Comparison of ENCODE assay signal across 8 cellular contexts in the genomic region with DNA sequence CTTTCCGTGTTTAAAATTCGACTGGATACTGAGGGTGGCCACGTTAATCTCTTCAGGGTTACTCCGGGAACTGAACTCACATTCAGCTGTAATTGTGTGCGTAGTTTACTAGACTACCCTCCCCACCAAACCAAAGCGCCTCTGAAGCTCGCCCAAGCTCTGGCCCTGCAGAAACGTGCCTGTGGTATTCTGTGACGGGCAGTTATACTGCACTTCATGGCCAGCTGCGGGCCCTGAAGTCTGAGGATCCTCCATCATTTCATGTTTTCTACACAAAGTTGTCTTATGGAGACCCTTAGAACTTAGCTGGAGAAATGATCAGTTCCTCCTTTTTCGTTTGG. TPM values are rescaled to one million over a fixed set of nuclear protein-coding genes. Genes with fewer than 3 reads are reported as not detected.
DNase-seq lines count a peak whose midpoint lies in the region; ATAC-seq and TF ChIP-seq lines count a peak whose summit lies in the region.

No MANE protein-coding gene starts in this region.

- WGBS in heart right ventricle, 2 donors, result 3% methylated on average over 11 of the region's 11 CpGs

- in situ Hi-C loops in Panc1 (cut with HindIII; ENCODE audit: low pct_unique_long_range_greater_than_20kb, low sequenced_read_pairs), result no loop called here

- BruUV-seq in Panc1 (replicated peaks; lab: Mats Ljungman, UMichigan), result no TSS peak

- peaks cover 20% of the 10 kb centered on the region for H3K9me3 Mint-ChIP-seq in osteocyte (ENCODE audit: unreplicated experiment)

- DNase-seq in heart right ventricle, result no peak
- DNase-seq in cardiac septum (ENCODE audit: low spot score), result no peak
- no peak for DNase-seq in Panc1 (ENCODE audit: low read depth, low spot score)
- peak; percentile 36 for DNase-seq in epithelial cell of esophagus (ENCODE audit: low read depth)
- DNase-seq in osteocyte (ENCODE audit: extremely low spot score, unreplicated experiment), result no peak
- DNase-seq in DMS114 treated with DMSO at 0.1 percent for 48 hours (lab: John Stamatoyannopoulos, UW; ENCODE audit: unreplicated experiment), result no peak
- DNase-seq in NCI-H510A treated with DMSO at 0.1 percent for 48 hours (lab: John Stamatoyannopoulos, UW), result no peak

- peaks cover 30% of the 10 kb centered on the region for H3K36me3 Mint-ChIP-seq in osteocyte (ENCODE audit: unreplicated experiment)

- H3K27ac ChIP-seq in heart right ventricle (peak overlapping the region in 9 of 10 donors; percentile 80 to 92 (median 89)), Panc1 (ENCODE audit: low read length) (peak overlapping the region; percentile 95)

- peak overlapping the region; percentile 89 for H3K4me3 Mint-ChIP-seq in osteocyte (ENCODE audit: unreplicated experiment)

- POLR2A ChIA-PET in Panc1 (lab: Charles Lee), result no interaction called here

- peaks cover 0 to 44% (median 17%) of the 10 kb centered on the region in 11 donors for H3K9me3 ChIP-seq in heart right ventricle
- peaks cover 31% of the 10 kb centered on the region; the same call in 1 of the 2 replicates for H3K9me3 ChIP-seq in Panc1 (ENCODE audit: control insufficient read depth, insufficient read depth, low read depth, low read length)

- H3K36me3 ChIP-seq in heart right ventricle, result peaks cover 0 to 42% (median 17%) of the 10 kb centered on the region in 9 donors
- H3K36me3 ChIP-seq in Panc1 (ENCODE audit: control insufficient read depth, insufficient read depth, low read length), result no peaks in the 10 kb centered on the region

- TF ChIP-seq CTCF in heart right ventricle (IDR thresholded peaks at IDR 0.05) (no peak), Panc1 (IDR thresholded peaks at IDR 0.05) (no peak), epithelial cell of esophagus (IDR thresholded peaks at IDR 0.05; ENCODE audit: insufficient read depth, low read depth, low read length, missing control alignments) (no peak), osteocyte (IDR thresholded peaks at IDR 0.05) (no peak)

- ATAC-seq in heart right ventricle, result no peak
- ATAC-seq in Panc1, result peak; percentile 38
- no peak for ATAC-seq in GM18520 (IDR thresholded peaks at IDR 0.05; ENCODE audit: unreplicated experiment)

- H3K27ac Mint-ChIP-seq in osteocyte (ENCODE audit: unreplicated experiment), result peak overlapping the region; percentile 52

- H3K27me3 ChIP-seq in heart right ventricle, result no peaks in the 10 kb centered on the region
- no peaks in the 10 kb centered on the region for H3K27me3 ChIP-seq in Panc1 (ENCODE audit: control insufficient read depth, insufficient read depth, low read length)

- CTCF ChIA-PET in Panc1 (lab: Charles Lee), result no interaction called here

- H3K4me3 ChIP-seq in heart right ventricle, result peak overlapping the region; percentile 83 to 99 (median 94)
- peak overlapping the region; percentile 97 for H3K4me3 ChIP-seq in Panc1 (ENCODE audit: low read depth in 2 of 2, low read length in 2 of 2)
- H3K4me3 ChIP-seq in epithelial cell of esophagus (ENCODE audit: low read length), result peak overlapping the region; percentile 97

- H3K4me1 ChIP-seq in heart right ventricle (peaks cover 0 to 23% (median 14%) of the 10 kb centered on the region in 9 donors), Panc1 (ENCODE audit: control insufficient read depth, insufficient read depth, low read length) (peaks cover 6% of the 10 kb centered on the region)

- intact Hi-C loops in heart right ventricle (cut with DNase I), result loop anchor here in 8 of 10 donors (1.0 to 10.0 kb wide), 9 partner anchors 30 to 194 kb away; a partner anchor contains a TSS
- intact Hi-C loops in cardiac septum (cut with DNase I), result loop anchor here (1.0 kb wide), 3 partner anchors 31 to 93 kb away; a partner anchor contains a TSS
- intact Hi-C loops in Panc1 (cut with micrococcal nuclease; ENCODE audit: unreplicated experiment), result no loop called here

- H3K27me3 Mint-ChIP-seq in osteocyte (ENCODE audit: unreplicated experiment), result no peaks in the 10 kb centered on the region

- peaks cover 23% of the 10 kb centered on the region for H3K4me1 Mint-ChIP-seq in osteocyte (ENCODE audit: unreplicated experiment)

RNA-seq across cellular contexts. Expression of a gene that starts 0.7 kb away (rescaled TPM):
- total RNA-seq in heart right ventricle, result 1 to 10 TPM; 2.8 to 6.2 (median 4.1) TPM
- 1 to 10 TPM; 2.3 to 3.0 TPM for polyA plus RNA-seq in heart right ventricle
- 4.4 TPM for total RNA-seq in cardiac septum
- total RNA-seq in Panc1 (2021; ENCODE audit: unreplicated experiment), result 22.1 TPM
- 9.0 TPM for polyA plus RNA-seq in Panc1 (2012; ENCODE audit: insufficient read length)
- 13.6 and 16.3 TPM in 2 replicates for total RNA-seq in osteocyte

RNA-seq across cellular contexts. Expression of a gene that starts 30.7 kb away (rescaled TPM):
- 10 to 100 TPM in 9 of 10 donors, 1 to 10 TPM in 1; 9.3 to 14.4 (median 12.3) TPM for total RNA-seq in heart right ventricle
- polyA plus RNA-seq in heart right ventricle, result 1 to 10 TPM; 2.0 to 9.7 TPM
- total RNA-seq in cardiac septum, result 12.6 TPM
- 20.6 TPM for total RNA-seq in Panc1 (2021; ENCODE audit: unreplicated experiment)
- polyA plus RNA-seq in Panc1 (2012; ENCODE audit: insufficient read length), result 6.7 TPM
- total RNA-seq in osteocyte, result 17.8 and 19.1 TPM in 2 replicates

RNA-seq across cellular contexts. Expression of a gene that starts 50.5 kb away (rescaled TPM):
- total RNA-seq in heart right ventricle (10 to 100 TPM; 13.3 to 23.0 (median 18.3) TPM), cardiac septum (19.1 TPM), Panc1 (2021; ENCODE audit: unreplicated experiment) (36.8 TPM), osteocyte (43.5 and 44.8 TPM in 2 replicates)
- polyA plus RNA-seq in heart right ventricle, result 10 to 100 TPM in 1 of 2 donors, 1 to 10 TPM in 1; 4.6 to 12.0 TPM
- 16.6 TPM for polyA plus RNA-seq in Panc1 (2012; ENCODE audit: insufficient read length)
